In genomic region chr7:22220947-22221346, GRCh38 we compare ENCODE assay signal across 18 cellular contexts.
A peak's percentile ranks its signal among the peaks of the same experiment; 100 is the strongest.
DNase-seq lines count a peak whose midpoint lies in the region; ATAC-seq and TF ChIP-seq lines count a peak whose summit lies in the region.
"Had no signal": no experiment of that assay in that cellular context is flagged by ENCODE, and none has a peak within 500 bp of the region (broad histone marks: within the 10 kb centered on the region; RNA-seq: fewer than 3 reads in every experiment).

No MANE protein-coding gene starts in this region.

- H3K4me3 ChIP-seq in cardiac fibroblast (replicated peaks in 1 of 2; ENCODE audit: low read depth in 2 of 2, low read length in 2 of 2) (no peak overlapping the region), heart right ventricle (peak overlapping the region in 5 of 10 donors; percentile 44 to 67 (median 60)), parathyroid adenoma (ENCODE audit: low read depth, low read length) (peak overlapping the region; percentile 49), urinary bladder (ENCODE audit: low read depth, low read length) (no peak overlapping the region)

- H3K9me3 ChIP-seq in heart right ventricle: peaks cover 0 to 4% (median 0%) of the 10 kb centered on the region in 11 donors
- H3K9me3 ChIP-seq in parathyroid adenoma (ENCODE audit: control insufficient read depth, low read length): no peaks in the 10 kb centered on the region

- H3K27me3 ChIP-seq in heart right ventricle: no peaks in the 10 kb centered on the region
- no peaks in the 10 kb centered on the region for H3K27me3 ChIP-seq in parathyroid adenoma (ENCODE audit: control insufficient read depth, insufficient read depth, low read length)

- peak overlapping the region; percentile 69 for H3K9ac ChIP-seq in parathyroid adenoma

- TF ChIP-seq CTCF in cardiac fibroblast (IDR thresholded peaks at IDR 0.05; ENCODE audit: low read depth, low read length) (no peak), heart right ventricle (IDR thresholded peaks at IDR 0.05) (no peak), parathyroid adenoma (IDR thresholded peaks at IDR 0.05) (no peak)

- H3K36me3 ChIP-seq in heart right ventricle (no peaks in the 10 kb centered on the region), parathyroid adenoma (ENCODE audit: control insufficient read depth, insufficient read depth, low read length) (no peaks in the 10 kb centered on the region), urinary bladder (ENCODE audit: insufficient read depth) (no peaks in the 10 kb centered on the region)

- H3K27ac ChIP-seq in heart right ventricle (peak overlapping the region; percentile 15 to 89 (median 82)), parathyroid adenoma (peak overlapping the region; percentile 94), urinary bladder (ENCODE audit: low read depth) (peak overlapping the region; percentile 23)

- H2AFZ ChIP-seq in parathyroid adenoma: no peak overlapping the region

- intact Hi-C loops in heart right ventricle (cut with DNase I): loop anchor here in 1 of 10 donors (5.0 kb wide), 2 partner anchors 36 to 99 kb away; no protein-coding TSS in a partner anchor

- DNase-seq in cardiac fibroblast (ENCODE audit: low read depth in 2 of 2) (peak; percentile 11 to 27), heart right ventricle (peak in 1 of 2 donors; percentile 31), occipital lobe (lab: John Stamatoyannopoulos, UW) (no peak), iPS-NIHi7 (ENCODE audit: extremely low spot score) (no peak)
- DNase-seq: activated CD4-positive, CD25-positive, alpha-beta regulatory T cell; activated CD8-positive, alpha-beta memory T cell treated with anti-CD3 and anti-CD28 coated beads, Interleukin-2, amount 10 ng/mL, durations not matched to agents 7 days and 5 days; activated gamma-delta T cell treated with Interleukin-2 at 50 U/mL for 16 hours; DMS153; effector CD4-positive, alpha-beta T cell; foreskin fibroblast; midbrain; NCI-H146; NCI-H446; SHP77 treated with DMSO at 0.1 percent for 48 hours; T-helper 17 cell had no signal

- peaks cover 36% of the 10 kb centered on the region for H3K79me2 ChIP-seq in parathyroid adenoma

- WGBS in heart right ventricle, 2 donors: 30 to 54% methylated on average over 4 of the region's 4 CpGs
- 48% methylated on average over 4 of the region's 4 CpGs for WGBS in urinary bladder

- no peak overlapping the region for H3K4me2 ChIP-seq in parathyroid adenoma (ENCODE audit: low read length)

- ATAC-seq in heart right ventricle (peak in 7 of 8 donors; percentile 62 to 77 (median 69)), GM18867 (IDR thresholded peaks at IDR 0.05; ENCODE audit: unreplicated experiment) (no peak)
- ATAC-seq: activated CD8-positive, alpha-beta memory T cell treated with anti-CD3 and anti-CD28 coated beads, Interleukin-2, amount 10 ng/mL, durations not matched to agents 7 days and 5 days; T-helper 17 cell had no signal

- H3K4me1 ChIP-seq in heart right ventricle: peaks cover 0 to 37% (median 3%) of the 10 kb centered on the region in 9 donors
- H3K4me1 ChIP-seq in parathyroid adenoma: peaks cover 49% of the 10 kb centered on the region
- H3K4me1 ChIP-seq in urinary bladder (ENCODE audit: insufficient read depth): no peaks in the 10 kb centered on the region

Comparison
In these comparisons a context has a peak if more than half of its experiments do, and no peak if none do; other contexts are left out.
1. DNase-seq: peak in cardiac fibroblast (2 of 2); none in occipital lobe (single experiment) and iPS-NIHi7 (single experiment).
2. H3K27ac ChIP-seq: peak in every context shown above with its lines; median percentile 94 in parathyroid adenoma; 82 in heart right ventricle; 23 in urinary bladder.